ENCODE assay signal across 19 cellular contexts in the genomic region with DNA sequence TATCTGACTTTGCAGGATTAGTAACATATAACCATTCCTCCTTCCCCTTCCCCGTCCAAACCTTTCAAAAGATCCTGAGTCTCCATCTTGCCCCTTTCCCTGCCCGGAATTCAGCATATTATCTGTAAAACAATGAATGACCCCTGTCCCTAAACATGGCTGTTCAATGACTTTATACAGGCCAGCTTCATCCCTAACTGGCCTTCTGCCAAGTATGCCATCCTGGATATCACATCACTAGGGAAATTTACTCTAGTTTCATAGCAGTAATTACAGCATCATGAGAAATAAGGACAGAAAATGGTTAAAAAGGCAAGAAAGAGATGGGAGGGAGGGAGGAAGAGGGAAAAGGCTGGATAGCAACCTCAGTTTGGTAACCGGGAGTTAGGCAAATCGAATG.
"Had no signal": no experiment of that assay in that cellular context is flagged by ENCODE, and none has a peak within 500 bp of the region (broad histone marks: within the 10 kb centered on the region; RNA-seq: fewer than 3 reads in every experiment).

No MANE protein-coding gene starts in this region.

- H3K4me2 ChIP-seq: hepatocyte, neural progenitor cell had no signal

- H2AFZ ChIP-seq: hepatocyte, neural progenitor cell had no signal

- H3K27ac Mint-ChIP-seq: activated naive CD8-positive, alpha-beta T cell treated with anti-CD3 and anti-CD28 coated beads, Interleukin-2, amount 10 ng/mL, durations not matched to agents 7 days and 5 days; activated T-helper 1 cell treated with anti-CD3 and anti-CD28 coated beads, Interleukin-12 subunit alpha, Interleukin-12 subunit beta, Interleukin-2, Interleukin-4 antibody, amounts not matched to agents 30 ng/mL and 10 ng/mL and 1 ng/mL, durations not matched to agents 14 hours and 24 hours and 36 hours; naive B cell; neural progenitor cell; stimulated activated naive CD8-positive, alpha-beta T cell treated with anti-CD3 and anti-CD28 coated beads, Interleukin-15, Interleukin-2, amounts not matched to agents 100 ng/mL and 50 ng/mL, for 24 hours had no signal

- H3K27ac ChIP-seq: coronary artery, esophagus squamous epithelium, neural progenitor cell, ovary, suprapubic skin had no signal

- FAIRE-seq: endothelial cell of umbilical vein had no signal

- H3K9me3 Mint-ChIP-seq: activated naive CD8-positive, alpha-beta T cell treated with anti-CD3 and anti-CD28 coated beads, Interleukin-2, amount 10 ng/mL, durations not matched to agents 7 days and 5 days; activated T-helper 1 cell treated with anti-CD3 and anti-CD28 coated beads, Interleukin-12 subunit alpha, Interleukin-12 subunit beta, Interleukin-2, Interleukin-4 antibody, amounts not matched to agents 30 ng/mL and 10 ng/mL and 1 ng/mL, durations not matched to agents 14 hours and 24 hours and 36 hours; brain; naive B cell; neural progenitor cell; stimulated activated naive CD8-positive, alpha-beta T cell treated with anti-CD3 and anti-CD28 coated beads, Interleukin-15, Interleukin-2, amounts not matched to agents 100 ng/mL and 50 ng/mL, for 24 hours had no signal

- H3K27me3 ChIP-seq: esophagus squamous epithelium, hepatocyte, ovary, suprapubic skin had no signal

- H3K36me3 ChIP-seq: esophagus squamous epithelium, neural progenitor cell, ovary, suprapubic skin had no signal

- H3K4me3 ChIP-seq: coronary artery, esophagus squamous epithelium, hepatocyte, lung, neural progenitor cell, ovary, suprapubic skin had no signal

- H3K36me3 Mint-ChIP-seq: activated naive CD8-positive, alpha-beta T cell treated with anti-CD3 and anti-CD28 coated beads, Interleukin-2, amount 10 ng/mL, durations not matched to agents 7 days and 5 days; naive B cell; neural progenitor cell had no signal

- DNase-seq: activated CD4-positive, alpha-beta T cell treated with anti-CD3 and anti-CD28 coated beads, Interleukin-2, amount 50 U/mL, for 1 hour; activated CD4-positive, CD25-positive, alpha-beta regulatory T cell; activated naive CD8-positive, alpha-beta T cell treated with anti-CD3 and anti-CD28 coated beads, Interleukin-2, amount 10 ng/mL, durations not matched to agents 7 days and 5 days; central memory CD4-positive, alpha-beta T cell; effector CD8-positive, alpha-beta T cell; esophagus squamous epithelium; islet precursor cell; naive B cell; ovary had no signal

- ATAC-seq: sciatic nerve had no signal

- H3K9ac ChIP-seq: neural progenitor cell had no signal

- H3K9me3 ChIP-seq: esophagus squamous epithelium, ovary, suprapubic skin had no signal

- H3K4me3 Mint-ChIP-seq: activated naive CD8-positive, alpha-beta T cell treated with anti-CD3 and anti-CD28 coated beads, Interleukin-2, amount 10 ng/mL, durations not matched to agents 7 days and 5 days; activated T-helper 1 cell treated with anti-CD3 and anti-CD28 coated beads, Interleukin-12 subunit alpha, Interleukin-12 subunit beta, Interleukin-2, Interleukin-4 antibody, amounts not matched to agents 30 ng/mL and 10 ng/mL and 1 ng/mL, durations not matched to agents 14 hours and 24 hours and 36 hours; naive B cell; neural progenitor cell; stimulated activated naive CD8-positive, alpha-beta T cell treated with anti-CD3 and anti-CD28 coated beads, Interleukin-15, Interleukin-2, amounts not matched to agents 100 ng/mL and 50 ng/mL, for 24 hours had no signal
